Comparison of ENCODE assay signal across 8 cellular contexts in the genomic region with DNA sequence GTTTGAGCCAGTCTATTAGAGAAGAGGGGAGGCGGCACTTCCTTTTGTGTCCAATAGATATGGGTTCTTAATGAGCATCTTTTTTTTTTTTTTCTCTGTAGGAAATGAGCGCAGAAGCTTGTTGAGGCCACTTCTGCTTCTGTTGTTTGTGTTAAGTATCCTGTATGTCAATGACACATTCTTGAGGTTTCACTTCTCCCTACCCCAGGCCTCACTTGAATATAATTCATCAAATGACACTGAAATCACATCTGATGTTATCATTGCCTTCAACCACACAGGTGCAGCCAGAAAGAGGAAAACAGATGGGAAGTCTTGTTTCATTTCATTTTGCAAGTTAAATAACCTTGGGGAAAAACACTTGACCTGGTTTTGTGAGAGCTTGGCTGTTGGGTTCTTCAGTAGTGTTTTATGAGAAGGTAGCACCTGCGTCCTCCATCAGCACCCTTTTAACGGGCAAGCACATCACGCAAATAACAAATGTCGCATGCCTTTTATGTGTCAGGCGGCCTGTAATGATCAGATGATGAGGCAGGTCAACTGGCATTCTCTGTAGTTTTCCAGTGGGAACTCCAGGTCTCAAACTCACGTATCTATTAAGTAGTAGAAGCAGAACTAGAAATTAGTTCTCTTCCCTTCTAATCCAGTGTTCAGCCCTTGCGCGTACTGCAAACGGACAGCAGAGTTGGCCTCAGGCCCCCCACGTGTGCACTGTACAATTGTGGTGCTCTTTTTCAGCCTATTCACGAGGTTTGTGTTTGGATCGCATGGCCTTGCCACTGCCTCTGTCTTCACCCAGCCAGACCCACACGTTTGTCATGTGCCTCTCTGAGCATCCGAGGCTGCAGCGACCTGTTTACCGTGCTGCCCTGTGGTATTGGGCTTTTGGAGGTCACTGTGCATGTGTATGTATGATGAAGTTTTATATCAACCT. TPM values are rescaled to one million over a fixed set of nuclear protein-coding genes. Genes with fewer than 3 reads are reported as not detected.
DNase-seq lines count a peak whose midpoint lies in the region; ATAC-seq and TF ChIP-seq lines count a peak whose summit lies in the region.

No MANE protein-coding gene starts in this region.

- intact Hi-C loops in heart left ventricle (cut with DNase I), result no loop called here
- intact Hi-C loops in psoas muscle (cut with DNase I), result no loop called here

- H3K9ac ChIP-seq in GM23248, result no peak overlapping the region

- H3K27me3 Mint-ChIP-seq in naive B cell, result no peaks in the 10 kb centered on the region

- peaks cover 66 to 95% (median 84%) of the 10 kb centered on the region in 3 donors for H3K4me1 Mint-ChIP-seq in naive B cell

- WGBS in heart left ventricle, 4 donors, result 77 to 84% (median 78%) methylated on average over 18 of the region's 18 CpGs
- 79 to 84% methylated on average over 18 of the region's 18 CpGs for WGBS in GM23248 (ENCODE audit: low coverage in 1 of 2, low lambda C conversion rate in 2 of 2, missing lambda C conversion rate in 2 of 2), 2 experiments
- WGBS in psoas muscle, 3 donors, result 79 to 83% (median 81%) methylated on average over 18 of the region's 18 CpGs

- H3K9me3 Mint-ChIP-seq in naive B cell, result peaks cover 0 to 2% (median 0%) of the 10 kb centered on the region in 7 donors

- H3K4me1 ChIP-seq in heart left ventricle (peaks cover 0 to 67% (median 36%) of the 10 kb centered on the region in 12 donors), right atrium auricular region (peaks cover 0 to 33% of the 10 kb centered on the region in 2 donors), GM23248 (ENCODE audit: insufficient read depth) (peaks cover 13% of the 10 kb centered on the region), psoas muscle (no peaks in the 10 kb centered on the region)

- no peak for TF ChIP-seq POLR2A in heart left ventricle (IDR thresholded peaks at IDR 0.05)

- no peak overlapping the region for H2AFZ ChIP-seq in GM23248

- ATAC-seq in heart left ventricle, result peak in 3 of 4 donors; percentile 46 to 90 (median 50)
- ATAC-seq in HG02981 (IDR thresholded peaks at IDR 0.05; ENCODE audit: unreplicated experiment), result peak; percentile 95
- ATAC-seq in naive B cell (ENCODE audit: low read depth in 2 of 2), result peak; percentile 84
- ATAC-seq in psoas muscle, result no peak

- no peaks in the 10 kb centered on the region for H3K79me2 ChIP-seq in GM23248 (ENCODE audit: insufficient read depth)

- H3K4me3 ChIP-seq in heart left ventricle (no peak overlapping the region), right atrium auricular region (no peak overlapping the region), GM23248 (no peak overlapping the region), psoas muscle (no peak overlapping the region)

- in situ Hi-C loops in GM23248 (cut with MboI), result no loop called here

- H3K27ac ChIP-seq in heart left ventricle (peak overlapping the region in 7 of 12 donors; percentile 1 to 58 (median 17)), right atrium auricular region (no peak overlapping the region), GM23248 (no peak overlapping the region), psoas muscle (no peak overlapping the region)

- H3K9me3 ChIP-seq in heart left ventricle (no peaks in the 10 kb centered on the region), right atrium auricular region (no peaks in the 10 kb centered on the region), GM23248 (ENCODE audit: low read depth) (no peaks in the 10 kb centered on the region), psoas muscle (no peaks in the 10 kb centered on the region)

- H3K36me3 ChIP-seq in heart left ventricle (no peaks in the 10 kb centered on the region), right atrium auricular region (no peaks in the 10 kb centered on the region), GM23248 (ENCODE audit: low read depth) (no peaks in the 10 kb centered on the region), psoas muscle (ENCODE audit: insufficient read depth in 1 of 2, low read depth in 1 of 2) (no peaks in the 10 kb centered on the region)

- no peaks in the 10 kb centered on the region for H3K27me3 ChIP-seq in heart left ventricle
- no peaks in the 10 kb centered on the region for H3K27me3 ChIP-seq in right atrium auricular region
- no peaks in the 10 kb centered on the region; the same call in 1 of the 2 replicates for H3K27me3 ChIP-seq in GM23248 (replicated peaks; ENCODE audit: insufficient read depth)
- H3K27me3 ChIP-seq in psoas muscle (ENCODE audit: insufficient read depth in 3 of 3, low read length in 2 of 3), result no peaks in the 10 kb centered on the region

- H3K36me3 Mint-ChIP-seq in naive B cell, result peaks cover 0 to 8% of the 10 kb centered on the region in 2 donors

- H3K27ac Mint-ChIP-seq in naive B cell, result peak overlapping the region; percentile 99 to 100 (median 100)

- peaks cover 7% of the 10 kb centered on the region; the same call in 1 of the 2 replicates for H3F3A ChIP-seq in GM23248 (ENCODE audit: insufficient read depth)

- DNase-seq in heart left ventricle, result no peak
- DNase-seq in right atrium auricular region (ENCODE audit: low spot score), result no peak
- DNase-seq in NCI-H2227 treated with DMSO at 0.1 percent for 48 hours (lab: John Stamatoyannopoulos, UW), result peak; percentile 85
- peak; percentile 93 for DNase-seq in naive B cell
- DNase-seq in GM23248, result no peak
- no peak for DNase-seq in H4 (ENCODE audit: low spot score)
- no peak for DNase-seq in psoas muscle

- peak overlapping the region; percentile 12 to 89 (median 71) for H3K4me3 Mint-ChIP-seq in naive B cell

- no peaks in the 10 kb centered on the region for H4K20me1 ChIP-seq in GM23248 (ENCODE audit: insufficient read depth)

- TF ChIP-seq CTCF in heart left ventricle (IDR thresholded peaks at IDR 0.05) (no peak), right atrium auricular region (IDR thresholded peaks at IDR 0.05) (no peak), psoas muscle (IDR thresholded peaks at IDR 0.05) (no peak)

- no peaks in the 10 kb centered on the region for H3K9me2 ChIP-seq in GM23248 (ENCODE audit: insufficient read depth)

- H3K4me2 ChIP-seq in GM23248 (ENCODE audit: unreplicated experiment), result no peak overlapping the region

RNA-seq across cellular contexts. Expression of a gene that starts 23.5 kb away (rescaled TPM):
- total RNA-seq in heart left ventricle (10 to 100 TPM in 6 of 9 donors, 1 to 10 TPM in 3; 6.1 to 27.0 (median 11.8) TPM), right atrium auricular region (10 to 100 TPM; 10.6 to 16.7 TPM), psoas muscle (10 to 100 TPM in 1 of 4 donors, 1 to 10 TPM in 3; 4.2 to 10.6 (median 7.3) TPM)
- polyA plus RNA-seq in heart left ventricle (1 to 10 TPM; 2.2 to 5.3 TPM), naive B cell (ENCODE audit: low read depth in 6 of 6) (10 to 100 TPM; 38.3 to 82.2 (median 50.0) TPM), GM23248 (2016; fragmentation: Nextera tagmentation; extraction: Ambion mirVana) (0.20 and 0.51 TPM in 2 replicates), psoas muscle (1 to 10 TPM; 1.3 to 1.8 (median 1.6) TPM)
- total RNA-seq in GM23248 (2014; rRNA removed; shearing (Covaris generic)), result 0.11 and 3.7 TPM in 2 replicates
- 2.4 and 6.3 TPM in 2 replicates for total RNA-seq in H4 (2014; rRNA removed; shearing (Covaris generic))

Comparison
In these comparisons a context has a peak if more than half of its experiments do, and no peak if none do; other contexts are left out.
1. H3K27ac ChIP-seq: peak in heart left ventricle (7 of 12); none in right atrium auricular region (0 of 2), GM23248 (single experiment) and psoas muscle (single experiment).
2. ATAC-seq: peak in heart left ventricle (3 of 4), HG02981 (single experiment) and naive B cell (2 of 2); none in psoas muscle (0 of 4).
3. DNase-seq: peak in NCI-H2227 treated with DMSO at 0.1 percent for 48 hours (single experiment) and naive B cell (single experiment); none in heart left ventricle (0 of 5), right atrium auricular region (single experiment), GM23248 (single experiment), H4 (single experiment) and psoas muscle (0 of 2).